ENCODE assay signal across 8 cellular contexts in the genomic region with DNA sequence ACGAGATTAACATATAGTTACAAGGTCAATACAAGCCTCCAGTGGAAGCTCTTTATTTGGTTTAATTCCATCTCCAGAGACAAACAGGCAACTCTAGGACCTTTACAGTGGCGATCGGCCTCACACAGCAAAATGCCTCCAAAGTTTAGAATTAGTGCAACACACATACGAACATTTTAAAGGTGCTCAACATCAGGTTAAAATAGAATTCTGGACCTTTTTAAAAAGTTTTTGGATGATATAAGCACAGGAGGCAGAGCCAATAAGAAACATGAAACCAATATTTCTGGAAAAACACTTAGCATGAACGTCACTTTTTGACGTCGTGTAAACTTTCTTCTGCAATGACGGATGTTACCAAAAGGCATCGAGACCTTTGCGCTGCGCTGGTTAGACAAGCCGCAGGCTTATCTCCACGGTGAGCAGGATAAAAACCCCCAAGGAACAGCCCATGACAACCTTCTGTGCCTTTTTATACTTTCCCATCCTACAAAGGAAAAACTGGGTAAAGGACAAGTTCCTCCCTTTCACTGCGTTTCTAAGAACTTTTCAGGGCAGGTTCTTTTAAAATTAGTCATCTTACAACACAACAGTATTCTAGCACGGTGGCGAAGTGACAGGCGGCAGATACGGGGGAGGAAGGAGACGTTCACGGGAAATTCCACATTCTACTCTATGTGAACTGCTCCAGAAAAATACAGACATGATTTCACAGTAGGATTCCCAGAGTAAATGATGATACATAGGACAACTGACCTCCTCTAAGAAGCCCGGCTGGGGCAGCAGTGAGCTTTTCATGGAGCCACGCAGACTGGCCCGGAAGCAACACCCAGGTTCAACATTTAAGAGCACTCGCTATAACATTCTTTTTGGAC. TPM values are rescaled to one million over a fixed set of nuclear protein-coding genes. Genes with fewer than 3 reads are reported as not detected.
DNase-seq lines count a peak whose midpoint lies in the region; ATAC-seq and TF ChIP-seq lines count a peak whose summit lies in the region.

No MANE protein-coding gene starts in this region.

- intact Hi-C loops in right cardiac atrium (cut with DNase I) = loop anchor here in 3 of 4 donors (5.0 to 10.0 kb wide), 3 partner anchors 155 to 207 kb away; partner anchors contain the start of gene FNBP1 (in 3 of the 3)

- H3K36me3 ChIP-seq in BJ (ENCODE audit: control insufficient read depth, insufficient read depth, low read length) = peaks cover 7% of the 10 kb centered on the region

- H3K4me3 ChIP-seq in BJ (ENCODE audit: low read depth, low read length) (no peak overlapping the region), right cardiac atrium (ENCODE audit: low read length) (peak overlapping the region; percentile 31)

- peak overlapping the region; percentile 40 for H3K27ac ChIP-seq in right cardiac atrium (ENCODE audit: low read length)

- 0 out of 2 replicates have a peak, but pooled peaks have one; percentile 8 for TF ChIP-seq CTCF in BJ (IDR thresholded peaks at IDR 0.05; ENCODE audit: insufficient read depth, low read depth, low read length)

- CTCF ChIA-PET in BJ (lab: Yijun Ruan, JAX) = interaction anchor here (0.9 to 2.5 kb wide), 3 partner anchors 18 to 176 kb away, joined by 3 to 9 read pairs (median 3); no protein-coding TSS in a partner anchor

- peak in 1 of 2 donors; percentile 0 for ATAC-seq in right cardiac atrium
- no peak for ATAC-seq in HG02642 (IDR thresholded peaks at IDR 0.05; ENCODE audit: poor library complexity, unreplicated experiment)
- ATAC-seq in GM18907 (IDR thresholded peaks at IDR 0.05; ENCODE audit: unreplicated experiment) = no peak

- H3K4me1 ChIP-seq in right cardiac atrium (ENCODE audit: control insufficient read depth, insufficient read depth, low read length) = no peaks in the 10 kb centered on the region

- H3K27me3 ChIP-seq in BJ (ENCODE audit: control insufficient read depth, insufficient read depth, low read length) = no peaks in the 10 kb centered on the region
- H3K27me3 ChIP-seq in right cardiac atrium (ENCODE audit: control insufficient read depth, insufficient read depth) = no peaks in the 10 kb centered on the region

- H3K9me3 ChIP-seq in right cardiac atrium (ENCODE audit: control insufficient read depth, low read length) = no peaks in the 10 kb centered on the region

- POLR2A ChIA-PET in BJ (lab: Charles Lee) = no interaction called here

- 44% methylated on average over 24 of the region's 24 CpGs for WGBS in right cardiac atrium

- DNase-seq in BJ (ENCODE audit: low read depth) = no peak
- peak; percentile 31 for DNase-seq in M059J (ENCODE audit: low read depth)
- peak; percentile 75 for DNase-seq in activated T-cell treated with anti-CD3 and anti-CD28 coated beads, Interleukin-2, amount 50 U/mL, for 1 hour
- DNase-seq in right cardiac atrium = peak in 1 of 3 donors; percentile 58
- peak; percentile 48 for DNase-seq in stimulated activated CD8-positive, alpha-beta memory T cell treated with anti-CD3 and anti-CD28 coated beads, Interleukin-12 subunit alpha, Interleukin-12 subunit beta, amount 100 ng/mL, for 1 hour (ENCODE audit: low read depth)
- DNase-seq in inferior parietal cortex (ENCODE audit: extremely low spot score) = no peak

RNA-seq across cellular contexts. Expression of gene USP20, which starts 52.2 kb away (rescaled TPM):
- polyA plus RNA-seq in BJ (2011; rRNA removed) = 10.5 and 19.0 TPM in 2 replicates
- 12.4 and 13.0 TPM in 2 replicates for polyA minus RNA-seq in BJ (2011; rRNA and poly(A)+ RNA removed)
- 5.5 and 18.0 TPM in 2 replicates for total RNA-seq in M059J (2014; rRNA removed; shearing (Covaris generic))
- total RNA-seq in right cardiac atrium = 10 to 100 TPM; 15.3 to 18.4 (median 16.7) TPM
- polyA plus RNA-seq in right cardiac atrium = 12.9 TPM

RNA-seq across cellular contexts. Expression of gene C9orf78, which starts 52.4 kb away (rescaled TPM):
- polyA plus RNA-seq in BJ (2011; rRNA removed) (26.1 and 41.9 TPM in 2 replicates), right cardiac atrium (55.9 TPM)
- polyA minus RNA-seq in BJ (2011; rRNA and poly(A)+ RNA removed) = 4.6 and 5.5 TPM in 2 replicates
- 49.9 and 51.4 TPM in 2 replicates for total RNA-seq in M059J (2014; rRNA removed; shearing (Covaris generic))
- 10 to 100 TPM; 31.9 to 40.9 (median 33.9) TPM for total RNA-seq in right cardiac atrium

Comparison
In these comparisons a context has a peak if more than half of its experiments do, and no peak if none do; other contexts are left out.
1. DNase-seq: peak in M059J (single experiment), activated T-cell treated with anti-CD3 and anti-CD28 coated beads, Interleukin-2, amount 50 U/mL, for 1 hour (single experiment) and stimulated activated CD8-positive, alpha-beta memory T cell treated with anti-CD3 and anti-CD28 coated beads, Interleukin-12 subunit alpha, Interleukin-12 subunit beta, amount 100 ng/mL, for 1 hour (single experiment); none in BJ (single experiment) and inferior parietal cortex (single experiment).